ENCODE assay signal across 29 cellular contexts in genomic region chr5:2914022-2914661, GRCh38.
"Had no signal": no experiment of that assay in that cellular context is flagged by ENCODE, and none has a peak within 500 bp of the region (broad histone marks: within the 10 kb centered on the region; RNA-seq: fewer than 3 reads in every experiment).

No MANE protein-coding gene starts in this region.

- DNase-seq: activated CD4-positive, alpha-beta memory T cell treated with anti-CD3 and anti-CD28 coated beads, Interleukin-2, amount 10 ng/mL, durations not matched to agents 7 days and 5 days; activated CD4-positive, alpha-beta T cell treated with anti-CD3 and anti-CD28 coated beads for 1 hour; activated CD4-positive, alpha-beta T cell treated with anti-CD3 and anti-CD28 coated beads, Interleukin-2, amount 10 ng/mL, durations not matched to agents 7 days and 5 days; activated CD8-positive, alpha-beta memory T cell treated with anti-CD3 and anti-CD28 coated beads, Interleukin-2, amount 50 U/mL, for 48 hours; activated gamma-delta T cell; activated naive CD4-positive, alpha-beta T cell treated with anti-CD3 and anti-CD28 coated beads, Interleukin-2, amount 10 ng/mL, durations not matched to agents 7 days and 5 days; activated naive CD8-positive, alpha-beta T cell treated with anti-CD3 and anti-CD28 coated beads, Interleukin-2, amount 10 ng/mL, durations not matched to agents 7 days and 5 days; activated T-cell treated with anti-CD3 and anti-CD28 coated beads, Interleukin-2, amount 50 U/mL, for 24 hours; cerebellar nuclear complex; colonic mucosa; dorsolateral prefrontal cortex; foreskin fibroblast; heart left ventricle; left lung; lower lobe of right lung; mucosa of descending colon; ovary; right cardiac atrium; stimulated activated naive CD4-positive, alpha-beta T cell; T-helper 17 cell; T1000; tibial artery had no signal

- H3K36me3 Mint-ChIP-seq: activated naive CD4-positive, alpha-beta T cell treated with anti-CD3 and anti-CD28 coated beads, Interleukin-2, amount 10 ng/mL, durations not matched to agents 7 days and 5 days; activated naive CD8-positive, alpha-beta T cell treated with anti-CD3 and anti-CD28 coated beads, Interleukin-2, amount 10 ng/mL, durations not matched to agents 7 days and 5 days; brain; natural killer cell treated with Interleukin-12 subunit alpha and Interleukin-12 subunit beta and Interleukin-15 and Interleukin-18, amount 100 ng/mL, for 72 hours had no signal

- H3K4me1 Mint-ChIP-seq: activated CD4-positive, alpha-beta memory T cell treated with anti-CD3 and anti-CD28 coated beads, Interleukin-2, amount 10 ng/mL, durations not matched to agents 7 days and 5 days; activated CD4-positive, alpha-beta T cell treated with anti-CD3 and anti-CD28 coated beads, Interleukin-2, amount 10 ng/mL, durations not matched to agents 7 days and 5 days; activated naive CD4-positive, alpha-beta T cell treated with anti-CD3 and anti-CD28 coated beads, Interleukin-2, amount 10 ng/mL, durations not matched to agents 7 days and 5 days; activated naive CD8-positive, alpha-beta T cell treated with anti-CD3 and anti-CD28 coated beads, Interleukin-2, amount 10 ng/mL, durations not matched to agents 7 days and 5 days; T-helper 17 cell had no signal

- H3K27me3 ChIP-seq: ascending aorta, cardiac muscle cell, colonic mucosa, heart left ventricle, left lung, ovary, suprapubic skin, tibial artery had no signal

- H3K27ac Mint-ChIP-seq: activated CD4-positive, alpha-beta memory T cell treated with anti-CD3 and anti-CD28 coated beads, Interleukin-2, amount 10 ng/mL, durations not matched to agents 7 days and 5 days; activated CD4-positive, alpha-beta T cell treated with anti-CD3 and anti-CD28 coated beads, Interleukin-2, amount 10 ng/mL, durations not matched to agents 7 days and 5 days; activated naive CD4-positive, alpha-beta T cell treated with anti-CD3 and anti-CD28 coated beads, Interleukin-2, amount 10 ng/mL, durations not matched to agents 7 days and 5 days; activated naive CD8-positive, alpha-beta T cell treated with anti-CD3 and anti-CD28 coated beads, Interleukin-2, amount 10 ng/mL, durations not matched to agents 7 days and 5 days; activated T-cell treated with anti-CD3 and anti-CD28 coated beads, Interleukin-2, amount 50 U/mL, for 24 hours; natural killer cell treated with Interleukin-12 subunit alpha and Interleukin-12 subunit beta and Interleukin-15 and Interleukin-18, amount 100 ng/mL, for 72 hours; T-helper 17 cell had no signal

- H3K36me3 ChIP-seq: ascending aorta, cardiac muscle cell, colonic mucosa, heart left ventricle, left lung, lower lobe of right lung, ovary, prostate gland, suprapubic skin, tibial artery had no signal

- H3K4me3 ChIP-seq: ascending aorta, cardiac muscle cell, colonic mucosa, heart left ventricle, left lung, lower lobe of right lung, mucosa of descending colon, ovary, prostate gland, suprapubic skin, tibial artery had no signal

- H3K27me3 Mint-ChIP-seq: activated CD4-positive, alpha-beta memory T cell treated with anti-CD3 and anti-CD28 coated beads, Interleukin-2, amount 10 ng/mL, durations not matched to agents 7 days and 5 days; activated CD4-positive, alpha-beta T cell treated with anti-CD3 and anti-CD28 coated beads, Interleukin-2, amount 10 ng/mL, durations not matched to agents 7 days and 5 days; activated naive CD4-positive, alpha-beta T cell treated with anti-CD3 and anti-CD28 coated beads, Interleukin-2, amount 10 ng/mL, durations not matched to agents 7 days and 5 days; activated T-cell treated with anti-CD3 and anti-CD28 coated beads, Interleukin-2, amount 50 U/mL, for 24 hours; natural killer cell treated with Interleukin-12 subunit alpha and Interleukin-12 subunit beta and Interleukin-15 and Interleukin-18, amount 100 ng/mL, for 72 hours; T-helper 17 cell had no signal

- H3K9me3 ChIP-seq: ascending aorta, colonic mucosa, heart left ventricle, lower lobe of right lung, ovary, prostate gland, suprapubic skin, tibial artery had no signal

- H3K4me3 Mint-ChIP-seq: activated CD4-positive, alpha-beta memory T cell treated with anti-CD3 and anti-CD28 coated beads, Interleukin-2, amount 10 ng/mL, durations not matched to agents 7 days and 5 days; activated CD4-positive, alpha-beta T cell treated with anti-CD3 and anti-CD28 coated beads, Interleukin-2, amount 10 ng/mL, durations not matched to agents 7 days and 5 days; activated naive CD4-positive, alpha-beta T cell treated with anti-CD3 and anti-CD28 coated beads, Interleukin-2, amount 10 ng/mL, durations not matched to agents 7 days and 5 days; activated naive CD8-positive, alpha-beta T cell treated with anti-CD3 and anti-CD28 coated beads, Interleukin-2, amount 10 ng/mL, durations not matched to agents 7 days and 5 days; activated T-cell treated with anti-CD3 and anti-CD28 coated beads, Interleukin-2, amount 50 U/mL, for 24 hours; natural killer cell treated with Interleukin-12 subunit alpha and Interleukin-12 subunit beta and Interleukin-15 and Interleukin-18, amount 100 ng/mL, for 72 hours; T-helper 17 cell had no signal

- H3K4me1 ChIP-seq: ascending aorta, colonic mucosa, heart left ventricle, left lung, lower lobe of right lung, prostate gland, suprapubic skin, tibial artery had no signal

- H3K27ac ChIP-seq: ascending aorta, cardiac muscle cell, colonic mucosa, dorsolateral prefrontal cortex, heart left ventricle, left lung, lower lobe of right lung, ovary, prostate gland, suprapubic skin, tibial artery had no signal

- FAIRE-seq: endothelial cell of umbilical vein had no signal
